In the genomic region with DNA sequence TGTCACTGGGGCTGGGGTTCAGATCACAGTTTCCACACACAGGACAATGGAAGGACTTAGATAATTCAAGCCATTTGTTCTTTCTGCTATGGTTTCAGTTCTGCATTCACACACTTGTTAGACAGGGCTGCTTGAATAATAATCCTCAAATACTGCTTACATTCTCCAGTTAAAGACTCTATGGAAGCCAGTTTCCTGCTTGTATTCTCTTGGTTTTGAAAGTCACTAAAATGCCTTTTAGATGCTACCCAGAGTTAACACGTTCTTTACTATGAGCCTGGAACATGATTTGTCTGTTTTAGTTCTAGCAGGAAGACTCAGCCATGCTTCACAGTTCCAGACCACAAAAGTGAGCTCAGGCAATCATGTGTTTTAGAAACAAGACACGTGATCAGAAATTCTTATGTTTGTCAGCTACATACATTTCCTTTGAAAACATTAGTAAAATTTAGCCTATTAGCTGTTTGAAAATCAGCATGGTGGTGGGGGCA, we compare ENCODE assay signal across 1 cellular context.
TF ChIP-seq lines count a peak whose summit lies in the region.

No MANE protein-coding gene starts in this region.

TF ChIP-seq in H1, 55 proteins besides CTCF, POLR2A, EP300 and RAD21 (continued from another document):
- no peak for TF ChIP-seq HDAC2 (IDR thresholded peaks at IDR 0.05; ENCODE audit: borderline replicate concordance in 1 of 2, low read depth in 2 of 2, low read length in 2 of 2)
- no peak for TF ChIP-seq BACH1 (IDR thresholded peaks at IDR 0.05; ENCODE audit: low read length)
- TF ChIP-seq JUN (IDR thresholded peaks at IDR 0.05; ENCODE audit: low read depth, low read length): no peak
- TF ChIP-seq KDM5A (IDR thresholded peaks at IDR 0.05; ENCODE audit: low read length): no peak
- no peak for TF ChIP-seq POLR2AphosphoS5 (IDR thresholded peaks at IDR 0.05; ENCODE audit: low read depth, low read length)
- no peak for TF ChIP-seq HDAC6 (IDR thresholded peaks at IDR 0.05; ENCODE audit: low read depth, low read length)
